ENCODE assay signal across 27 cellular contexts in the genomic region with DNA sequence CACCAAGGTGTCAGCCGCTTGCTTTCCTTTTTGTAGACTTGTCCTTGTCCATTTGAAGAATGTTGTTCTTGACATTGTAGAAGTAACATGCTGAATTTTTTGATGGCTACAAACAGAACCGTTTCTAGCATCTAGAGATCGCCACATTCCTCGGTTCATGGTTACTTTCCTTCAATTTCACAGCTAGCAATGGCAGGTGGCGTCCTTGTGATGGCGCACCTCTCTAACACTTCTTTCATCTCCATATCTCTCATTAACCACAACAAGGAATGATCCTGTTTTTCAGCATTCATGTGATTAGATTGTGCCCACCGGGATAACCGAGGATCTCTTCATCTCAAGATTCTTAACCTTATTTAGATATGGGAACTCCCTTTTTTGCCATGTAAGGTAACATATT.
DNase-seq lines count a peak whose midpoint lies in the region; ATAC-seq and TF ChIP-seq lines count a peak whose summit lies in the region.
"Had no signal": no experiment of that assay in that cellular context is flagged by ENCODE, and none has a peak within 500 bp of the region (broad histone marks: within the 10 kb centered on the region; RNA-seq: fewer than 3 reads in every experiment).

No MANE protein-coding gene starts in this region.

- no peak overlapping the region for H3K4me3 ChIP-seq in NT2/D1 (ENCODE audit: insufficient read length, low read depth)
- H3K4me3 ChIP-seq: BLaER1, K562, SK-N-MC had no signal

- POLR2A ChIA-PET in WTC11 (lab: Charles Lee), result no interaction called here

- H3K27ac Mint-ChIP-seq in WTC11, result no peak overlapping the region
- no peak overlapping the region for H3K27ac Mint-ChIP-seq in stimulated activated effector memory CD8-positive, alpha-beta T cell treated with anti-CD3 and anti-CD28 coated beads, Interleukin-12 subunit alpha, Interleukin-12 subunit beta, amount 100 ng/mL, for 72 hours
- H3K27ac Mint-ChIP-seq in chondrocyte (ENCODE audit: unreplicated experiment), result no peak overlapping the region
- H3K27ac Mint-ChIP-seq: CD4-positive, alpha-beta T cell; T-helper 1 cell treated with Interleukin-12 subunit alpha and Interleukin-12 subunit beta and Interleukin-4 antibody, amounts not matched to agents 30 μg/mL and 1 μg/mL, for 36 hours had no signal

- no peaks in the 10 kb centered on the region for H3K4me1 ChIP-seq in NT2/D1 (ENCODE audit: insufficient read depth, insufficient read length)
- H3K4me1 ChIP-seq: BLaER1 had no signal

- no peaks in the 10 kb centered on the region for H3K27me3 ChIP-seq in NT2/D1 (ENCODE audit: insufficient read depth, insufficient read length)
- H3K27me3 ChIP-seq: BLaER1 had no signal

- no peak overlapping the region for H3K4me3 Mint-ChIP-seq in WTC11
- H3K4me3 Mint-ChIP-seq in stimulated activated effector memory CD8-positive, alpha-beta T cell treated with anti-CD3 and anti-CD28 coated beads, Interleukin-12 subunit alpha, Interleukin-12 subunit beta, amount 100 ng/mL, for 72 hours, result no peak overlapping the region
- H3K4me3 Mint-ChIP-seq in chondrocyte (ENCODE audit: unreplicated experiment), result no peak overlapping the region
- H3K4me3 Mint-ChIP-seq: CD4-positive, alpha-beta T cell; T-helper 1 cell treated with Interleukin-12 subunit alpha and Interleukin-12 subunit beta and Interleukin-4 antibody, amounts not matched to agents 30 μg/mL and 1 μg/mL, for 36 hours had no signal

- peak; percentile 81 for ATAC-seq in WTC11
- no peak for ATAC-seq in stimulated activated effector memory CD8-positive, alpha-beta T cell treated with anti-CD3 and anti-CD28 coated beads, Interleukin-12 subunit alpha, Interleukin-12 subunit beta, amount 100 ng/mL, for 72 hours
- no peak for ATAC-seq in HG03045 (IDR thresholded peaks at IDR 0.05; ENCODE audit: unreplicated experiment)
- ATAC-seq: K562, Panc1 had no signal

- H3K36me3 ChIP-seq in NT2/D1 (ENCODE audit: insufficient read depth, insufficient read length, low read length), result no peaks in the 10 kb centered on the region
- H3K36me3 ChIP-seq: BLaER1 had no signal

- H3K36me3 Mint-ChIP-seq in WTC11 (no peaks in the 10 kb centered on the region), chondrocyte (ENCODE audit: low read depth) (no peaks in the 10 kb centered on the region)
- no peaks in the 10 kb centered on the region for H3K36me3 Mint-ChIP-seq in stimulated activated effector memory CD8-positive, alpha-beta T cell treated with anti-CD3 and anti-CD28 coated beads, Interleukin-12 subunit alpha, Interleukin-12 subunit beta, amount 100 ng/mL, for 72 hours

- H3K27me3 Mint-ChIP-seq in WTC11 (ENCODE audit: low read depth) (no peaks in the 10 kb centered on the region), chondrocyte (ENCODE audit: low read depth) (no peaks in the 10 kb centered on the region)
- H3K27me3 Mint-ChIP-seq: CD4-positive, alpha-beta T cell had no signal

- H3K9me3 ChIP-seq in NT2/D1 (ENCODE audit: insufficient read depth, low read length), result no peaks in the 10 kb centered on the region
- H3K9me3 ChIP-seq: BLaER1 had no signal

- CTCF ChIA-PET in WTC11 (lab: Charles Lee), result interaction anchor here (0.5 to 1.7 kb wide), 4 partner anchors 39 to 325 kb away, joined by 3 to 9 read pairs (median 3); no protein-coding TSS in a partner anchor

- DNase-seq in NCI-H82 (lab: John Stamatoyannopoulos, UW) (peak; percentile 7), NCI-H82 treated with DMSO at 0.1 percent for 48 hours (lab: John Stamatoyannopoulos, UW; ENCODE audit: unreplicated experiment) (no peak), NT2/D1 (ENCODE audit: low read depth, low spot score) (peak; percentile 6), WTC11 (ENCODE audit: low spot score) (peak; percentile 30), chondrocyte (ENCODE audit: low spot score) (no peak), NOMO-1 treated with DMSO at 0.1 percent for 48 hours (lab: John Stamatoyannopoulos, UW; ENCODE audit: unreplicated experiment) (no peak)
- DNase-seq in stimulated activated effector memory CD8-positive, alpha-beta T cell treated with anti-CD3 and anti-CD28 coated beads, Interleukin-12 subunit alpha, Interleukin-12 subunit beta, amount 100 ng/mL, for 72 hours (ENCODE audit: low spot score in 2 of 2), result no peak
- DNase-seq: 8988T; ACHN; CD4-positive, alpha-beta T cell; EL; GF-D8; Kasumi-1; MV-4-11; NCI-H1105 treated with DMSO at 0.1 percent for 48 hours; NCI-H146; NCI-H1930; NCI-H446 treated with DMSO at 0.1 percent for 48 hours; NCI-H526; SHP77 treated with DMSO at 0.1 percent for 48 hours; SW 1271 had no signal

- TF ChIP-seq CTCF in WTC11 (IDR thresholded peaks at IDR 0.05) (no peak; the same call in 1 of the 2 replicates), chondrocyte (IDR thresholded peaks at IDR 0.05) (no peak)

- no peak overlapping the region for H3K9ac ChIP-seq in NT2/D1 (ENCODE audit: insufficient read length, low read depth)
- H3K9ac ChIP-seq: BLaER1 had no signal

- peaks cover 3% of the 10 kb centered on the region for H3K9me3 Mint-ChIP-seq in WTC11
- H3K9me3 Mint-ChIP-seq in stimulated activated effector memory CD8-positive, alpha-beta T cell treated with anti-CD3 and anti-CD28 coated beads, Interleukin-12 subunit alpha, Interleukin-12 subunit beta, amount 100 ng/mL, for 72 hours, result peaks cover 14% of the 10 kb centered on the region
- peaks cover 14% of the 10 kb centered on the region for H3K9me3 Mint-ChIP-seq in chondrocyte (ENCODE audit: low read depth)
- H3K9me3 Mint-ChIP-seq: T-helper 1 cell treated with Interleukin-12 subunit alpha and Interleukin-12 subunit beta and Interleukin-4 antibody, amounts not matched to agents 30 μg/mL and 1 μg/mL, for 36 hours had no signal

- H3K4me1 Mint-ChIP-seq in WTC11, result peaks cover 13% of the 10 kb centered on the region
- no peaks in the 10 kb centered on the region for H3K4me1 Mint-ChIP-seq in stimulated activated effector memory CD8-positive, alpha-beta T cell treated with anti-CD3 and anti-CD28 coated beads, Interleukin-12 subunit alpha, Interleukin-12 subunit beta, amount 100 ng/mL, for 72 hours
- H3K4me1 Mint-ChIP-seq in chondrocyte (ENCODE audit: low read depth), result peaks cover 6% of the 10 kb centered on the region

TF ChIP-seq in WTC11, 78 proteins besides CTCF, POLR2A, EP300 and RAD21:
- TF ChIP-seq HMGA2 (CRISPR knock-in tag; IDR thresholded peaks at IDR 0.05), result no peak
- TF ChIP-seq SOX15 (CRISPR knock-in tag; IDR thresholded peaks at IDR 0.05), result no peak
- TF ChIP-seq, protein P1, sequence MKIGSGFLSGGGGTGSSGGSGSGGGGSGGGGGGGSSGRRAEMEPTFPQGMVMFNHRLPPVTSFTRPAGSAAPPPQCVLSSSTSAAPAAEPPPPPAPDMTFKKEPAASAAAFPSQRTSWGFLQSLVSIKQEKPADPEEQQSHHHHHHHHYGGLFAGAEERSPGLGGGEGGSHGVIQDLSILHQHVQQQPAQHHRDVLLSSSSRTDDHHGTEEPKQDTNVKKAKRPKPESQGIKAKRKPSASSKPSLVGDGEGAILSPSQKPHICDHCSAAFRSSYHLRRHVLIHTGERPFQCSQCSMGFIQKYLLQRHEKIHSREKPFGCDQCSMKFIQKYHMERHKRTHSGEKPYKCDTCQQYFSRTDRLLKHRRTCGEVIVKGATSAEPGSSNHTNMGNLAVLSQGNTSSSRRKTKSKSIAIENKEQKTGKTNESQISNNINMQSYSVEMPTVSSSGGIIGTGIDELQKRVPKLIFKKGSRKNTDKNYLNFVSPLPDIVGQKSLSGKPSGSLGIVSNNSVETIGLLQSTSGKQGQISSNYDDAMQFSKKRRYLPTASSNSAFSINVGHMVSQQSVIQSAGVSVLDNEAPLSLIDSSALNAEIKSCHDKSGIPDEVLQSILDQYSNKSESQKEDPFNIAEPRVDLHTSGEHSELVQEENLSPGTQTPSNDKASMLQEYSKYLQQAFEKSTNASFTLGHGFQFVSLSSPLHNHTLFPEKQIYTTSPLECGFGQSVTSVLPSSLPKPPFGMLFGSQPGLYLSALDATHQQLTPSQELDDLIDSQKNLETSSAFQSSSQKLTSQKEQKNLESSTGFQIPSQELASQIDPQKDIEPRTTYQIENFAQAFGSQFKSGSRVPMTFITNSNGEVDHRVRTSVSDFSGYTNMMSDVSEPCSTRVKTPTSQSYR (CRISPR knock-in tag; IDR thresholded peaks at IDR 0.05), result no peak
- TF ChIP-seq, protein P2, sequence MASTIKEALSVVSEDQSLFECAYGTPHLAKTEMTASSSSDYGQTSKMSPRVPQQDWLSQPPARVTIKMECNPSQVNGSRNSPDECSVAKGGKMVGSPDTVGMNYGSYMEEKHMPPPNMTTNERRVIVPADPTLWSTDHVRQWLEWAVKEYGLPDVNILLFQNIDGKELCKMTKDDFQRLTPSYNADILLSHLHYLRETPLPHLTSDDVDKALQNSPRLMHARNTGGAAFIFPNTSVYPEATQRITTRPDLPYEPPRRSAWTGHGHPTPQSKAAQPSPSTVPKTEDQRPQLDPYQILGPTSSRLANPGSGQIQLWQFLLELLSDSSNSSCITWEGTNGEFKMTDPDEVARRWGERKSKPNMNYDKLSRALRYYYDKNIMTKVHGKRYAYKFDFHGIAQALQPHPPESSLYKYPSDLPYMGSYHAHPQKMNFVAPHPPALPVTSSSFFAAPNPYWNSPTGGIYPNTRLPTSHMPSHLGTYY (CRISPR knock-in tag; IDR thresholded peaks at IDR 0.05), result no peak
- TF ChIP-seq ZNF219 (CRISPR knock-in tag; IDR thresholded peaks at IDR 0.05; ENCODE audit: borderline replicate concordance), result no peak
- TF ChIP-seq ZNF396 (CRISPR knock-in tag; IDR thresholded peaks at IDR 0.05; ENCODE audit: borderline replicate concordance), result no peak
- TF ChIP-seq KAT7 (CRISPR knock-in tag; IDR thresholded peaks at IDR 0.05; ENCODE audit: borderline replicate concordance), result no peak
- TF ChIP-seq, protein P3, sequence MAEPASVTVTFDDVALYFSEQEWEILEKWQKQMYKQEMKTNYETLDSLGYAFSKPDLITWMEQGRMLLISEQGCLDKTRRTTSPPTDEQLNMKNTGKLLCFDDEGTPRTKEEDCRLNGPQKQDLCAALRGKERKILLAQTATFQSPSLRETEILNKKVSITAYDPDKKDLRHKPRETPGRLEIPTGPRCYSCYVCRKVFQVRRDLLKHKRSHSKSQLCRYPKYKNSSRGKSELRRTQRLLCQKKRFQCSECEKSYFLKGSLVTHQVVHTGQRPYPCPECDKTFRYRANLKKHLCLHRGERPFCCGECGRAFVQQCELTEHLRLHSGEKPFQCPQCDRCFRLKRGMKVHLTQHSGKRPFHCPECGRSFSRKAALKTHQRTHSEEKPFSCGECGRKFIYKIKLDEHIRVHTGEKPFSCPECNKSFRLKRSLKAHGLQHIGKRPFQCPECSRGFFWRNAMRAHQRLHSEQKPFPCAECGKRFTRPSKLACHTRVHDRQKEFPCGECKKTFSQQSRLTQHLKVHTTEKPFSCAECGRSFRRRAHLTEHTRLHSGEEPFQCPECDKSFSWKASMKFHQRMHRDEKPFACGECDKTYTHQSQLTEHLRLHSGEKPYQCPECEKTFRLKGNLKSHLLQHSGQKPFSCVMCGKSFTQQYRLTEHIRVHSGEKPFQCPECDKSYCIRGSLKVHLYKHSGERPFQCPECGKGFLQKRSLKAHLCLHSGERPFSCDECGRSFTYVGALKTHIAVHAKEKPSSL (CRISPR knock-in tag; conservative IDR thresholded peaks at IDR 0.05), result no peak

Comparison
In these comparisons a context has a peak if more than half of its experiments do, and no peak if none do; other contexts are left out.
1. DNase-seq: peak in NCI-H82 (single experiment), NT2/D1 (single experiment) and WTC11 (single experiment); none in NCI-H82 treated with DMSO at 0.1 percent for 48 hours (single experiment), stimulated activated effector memory CD8-positive, alpha-beta T cell treated with anti-CD3 and anti-CD28 coated beads, Interleukin-12 subunit alpha, Interleukin-12 subunit beta, amount 100 ng/mL, for 72 hours (0 of 2), chondrocyte (single experiment) and NOMO-1 treated with DMSO at 0.1 percent for 48 hours (single experiment).